ENCODE assay signal across 41 cellular contexts in the genomic region with DNA sequence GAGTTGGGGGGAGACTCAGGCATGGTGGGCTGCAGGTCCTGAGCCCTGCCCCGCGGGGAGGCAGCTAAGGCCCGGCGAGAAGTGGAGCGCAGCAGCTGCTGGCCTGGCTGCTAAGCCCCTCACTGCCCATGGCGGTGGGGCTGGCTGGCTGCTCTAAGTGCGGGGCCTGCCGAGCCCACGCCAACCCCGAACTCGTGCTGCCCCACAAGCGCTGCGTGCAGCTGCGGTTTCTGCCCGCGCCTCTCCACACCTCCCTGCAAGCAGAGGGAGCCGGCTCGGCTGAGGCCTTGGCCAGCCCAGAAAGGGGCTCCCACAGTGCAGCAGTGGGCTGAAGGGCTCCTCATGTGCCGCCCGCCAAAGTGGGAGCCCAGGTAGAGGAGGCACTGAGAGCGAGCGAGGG. TPM values are rescaled to one million over a fixed set of nuclear protein-coding genes. Genes with fewer than 3 reads are reported as not detected.
"Had no signal": no experiment of that assay in that cellular context is flagged by ENCODE, and none has a peak within 500 bp of the region (broad histone marks: within the 10 kb centered on the region; RNA-seq: fewer than 3 reads in every experiment).

No MANE protein-coding gene starts in this region.

- H3K4me1 ChIP-seq: adrenal gland, ascending aorta, body of pancreas, breast epithelium had no signal

- H3K9me3 ChIP-seq: adrenal gland, ascending aorta, body of pancreas had no signal

- H3K27ac Mint-ChIP-seq: activated naive CD4-positive, alpha-beta T cell treated with anti-CD3 and anti-CD28 coated beads for 36 hours; activated naive CD4-positive, alpha-beta T cell treated with anti-CD3 and anti-CD28 coated beads, Interleukin-2, amount 10 ng/mL, durations not matched to agents 7 days and 5 days; activated naive CD4-positive, alpha-beta T cell treated with anti-CD3 and anti-CD28 coated beads, Interleukin-2, amount 50 U/mL, for 24 hours; activated naive CD4-positive, alpha-beta T cell treated with anti-CD3 and anti-CD28 coated beads, Interleukin-2, amount 50 U/mL, for 72 hours; activated naive CD8-positive, alpha-beta T cell; activated naive CD8-positive, alpha-beta T cell treated with anti-CD3 and anti-CD28 coated beads for 36 hours; activated naive CD8-positive, alpha-beta T cell treated with anti-CD3 and anti-CD28 coated beads, Interleukin-2, amount 10 ng/mL, durations not matched to agents 7 days and 5 days; activated naive CD8-positive, alpha-beta T cell treated with anti-CD3 and anti-CD28 coated beads, Interleukin-2, amount 50 U/mL, for 24 hours; activated T-cell treated with anti-CD3 and anti-CD28 coated beads, Interleukin-2, amount 50 U/mL, for 24 hours; activated T-cell treated with anti-CD3 and anti-CD28 coated beads, Interleukin-2, amount 50 U/mL, for 72 hours; activated T-helper 1 cell treated with anti-CD3 and anti-CD28 coated beads, Interleukin-12 subunit alpha, Interleukin-12 subunit beta, Interleukin-2, Interleukin-4 antibody, amounts not matched to agents 30 ng/mL and 10 ng/mL and 1 ng/mL, durations not matched to agents 14 hours and 24 hours and 36 hours; activated T-helper 17 cell treated with anti-CD3 and anti-CD28 coated beads, Interleukin-2, amount 50 U/mL, for 72 hours; activated T-helper 2 cell treated with anti-CD3 and anti-CD28 coated beads, Interferon-gamma antibody, Interleukin-2, Interleukin-4, amounts not matched to agents 10 μg/mL and 5 μg/mL and 100 μg/mL, durations not matched to agents 14 hours and 24 hours and 36 hours; brain had no signal

- H3K4me3 ChIP-seq: adrenal gland, ascending aorta, body of pancreas, breast epithelium, cardiac muscle cell had no signal

- H3K27me3 ChIP-seq: adrenal gland, ascending aorta, body of pancreas, brain microvascular endothelial cell, breast epithelium, cardiac muscle cell had no signal

- ATAC-seq: activated naive CD4-positive, alpha-beta T cell treated with anti-CD3 and anti-CD28 coated beads, Interleukin-2, amount 50 U/mL, for 72 hours; activated naive CD8-positive, alpha-beta T cell treated with anti-CD3 and anti-CD28 coated beads, Interleukin-2, amount 50 U/mL, for 24 hours; activated T-cell treated with anti-CD3 and anti-CD28 coated beads, Interleukin-2, amount 50 U/mL, for 4 hours; activated T-cell treated with anti-CD3 and anti-CD28 coated beads, Interleukin-2, amount 50 U/mL, for 72 hours; activated T-helper 17 cell treated with anti-CD3 and anti-CD28 coated beads, Interleukin-2, amount 50 U/mL, for 72 hours; body of pancreas had no signal

- H3K36me3 Mint-ChIP-seq: activated naive CD4-positive, alpha-beta T cell treated with anti-CD3 and anti-CD28 coated beads, Interleukin-2, amount 10 ng/mL, durations not matched to agents 7 days and 5 days; activated naive CD4-positive, alpha-beta T cell treated with anti-CD3 and anti-CD28 coated beads, Interleukin-2, amount 50 U/mL, for 24 hours; activated naive CD8-positive, alpha-beta T cell; activated naive CD8-positive, alpha-beta T cell treated with anti-CD3 and anti-CD28 coated beads for 36 hours; activated naive CD8-positive, alpha-beta T cell treated with anti-CD3 and anti-CD28 coated beads, Interleukin-2, amount 10 ng/mL, durations not matched to agents 7 days and 5 days; brain had no signal

- H3K4me1 Mint-ChIP-seq: activated naive CD4-positive, alpha-beta T cell treated with anti-CD3 and anti-CD28 coated beads, Interleukin-2, amount 10 ng/mL, durations not matched to agents 7 days and 5 days; activated naive CD4-positive, alpha-beta T cell treated with anti-CD3 and anti-CD28 coated beads, Interleukin-2, amount 50 U/mL, for 24 hours; activated naive CD8-positive, alpha-beta T cell treated with anti-CD3 and anti-CD28 coated beads for 36 hours; activated naive CD8-positive, alpha-beta T cell treated with anti-CD3 and anti-CD28 coated beads, Interleukin-2, amount 10 ng/mL, durations not matched to agents 7 days and 5 days; activated naive CD8-positive, alpha-beta T cell treated with anti-CD3 and anti-CD28 coated beads, Interleukin-2, amount 50 U/mL, for 24 hours; activated T-helper 17 cell treated with anti-CD3 and anti-CD28 coated beads, Interleukin-2, amount 50 U/mL, for 72 hours; central memory CD8-positive, alpha-beta T cell had no signal

- DNase-seq: activated effector memory CD4-positive, alpha-beta T cell treated with anti-CD3 and anti-CD28 coated beads, Interleukin-2, amount 50 U/mL, for 16 hours; activated effector memory CD4-positive, alpha-beta T cell treated with Interleukin-2 at 50 U/mL for 16 hours; activated gamma-delta T cell; activated gamma-delta T cell treated with Interleukin-2 at 50 U/mL for 16 hours; activated naive CD4-positive, alpha-beta T cell; activated naive CD4-positive, alpha-beta T cell treated with anti-CD3 and anti-CD28 coated beads for 36 hours; activated naive CD4-positive, alpha-beta T cell treated with anti-CD3 and anti-CD28 coated beads, Interleukin-2, amount 10 ng/mL, durations not matched to agents 7 days and 5 days; activated naive CD4-positive, alpha-beta T cell treated with anti-CD3 and anti-CD28 coated beads, Interleukin-2, amount 50 U/mL, for 16 hours; activated naive CD4-positive, alpha-beta T cell treated with Interleukin-2 at 50 U/mL for 16 hours; activated naive CD8-positive, alpha-beta T cell treated with anti-CD3 and anti-CD28 coated beads for 36 hours; activated naive CD8-positive, alpha-beta T cell treated with anti-CD3 and anti-CD28 coated beads, Interleukin-2, amount 10 ng/mL, durations not matched to agents 7 days and 5 days; activated naive CD8-positive, alpha-beta T cell treated with anti-CD3 and anti-CD28 coated beads, Interleukin-2, amount 50 U/mL, for 24 hours; activated T-cell treated with anti-CD3 and anti-CD28 coated beads for 4 hours; activated T-cell treated with anti-CD3 and anti-CD28 coated beads, Interleukin-2, amount 50 U/mL, for 1 hour; activated T-cell treated with anti-CD3 and anti-CD28 coated beads, Interleukin-2, amount 50 U/mL, for 24 hours; activated T-cell treated with anti-CD3 and anti-CD28 coated beads, Interleukin-2, amount 50 U/mL, for 4 hours; activated T-cell treated with anti-CD3 and anti-CD28 coated beads, Interleukin-2, amount 50 U/mL, for 48 hours; activated T-cell treated with anti-CD3 and anti-CD28 coated beads, Interleukin-2, amount 50 U/mL, for 72 hours; adrenal gland; amniotic stem cell; amygdala; anterior cingulate cortex; aorta; body of pancreas; brain microvascular endothelial cell; caudate nucleus; central memory CD4-positive, alpha-beta T cell; cerebellar nuclear complex had no signal

- H3K27ac ChIP-seq: adrenal gland, ascending aorta, body of pancreas, brain microvascular endothelial cell, breast epithelium, cardiac muscle cell had no signal

- H3K27me3 Mint-ChIP-seq: activated naive CD4-positive, alpha-beta T cell treated with anti-CD3 and anti-CD28 coated beads, Interleukin-2, amount 10 ng/mL, durations not matched to agents 7 days and 5 days; activated naive CD4-positive, alpha-beta T cell treated with anti-CD3 and anti-CD28 coated beads, Interleukin-2, amount 50 U/mL, for 24 hours; activated naive CD8-positive, alpha-beta T cell; activated naive CD8-positive, alpha-beta T cell treated with anti-CD3 and anti-CD28 coated beads for 36 hours; activated naive CD8-positive, alpha-beta T cell treated with anti-CD3 and anti-CD28 coated beads, Interleukin-2, amount 10 ng/mL, durations not matched to agents 7 days and 5 days; activated naive CD8-positive, alpha-beta T cell treated with anti-CD3 and anti-CD28 coated beads, Interleukin-2, amount 50 U/mL, for 24 hours; activated T-cell treated with anti-CD3 and anti-CD28 coated beads, Interleukin-2, amount 50 U/mL, for 24 hours; activated T-helper 17 cell treated with anti-CD3 and anti-CD28 coated beads, Interleukin-2, amount 50 U/mL, for 72 hours; brain; central memory CD8-positive, alpha-beta T cell had no signal

- H3K4me3 Mint-ChIP-seq: activated naive CD4-positive, alpha-beta T cell treated with anti-CD3 and anti-CD28 coated beads for 36 hours; activated naive CD4-positive, alpha-beta T cell treated with anti-CD3 and anti-CD28 coated beads, Interleukin-2, amount 10 ng/mL, durations not matched to agents 7 days and 5 days; activated naive CD4-positive, alpha-beta T cell treated with anti-CD3 and anti-CD28 coated beads, Interleukin-2, amount 50 U/mL, for 24 hours; activated naive CD8-positive, alpha-beta T cell; activated naive CD8-positive, alpha-beta T cell treated with anti-CD3 and anti-CD28 coated beads for 36 hours; activated naive CD8-positive, alpha-beta T cell treated with anti-CD3 and anti-CD28 coated beads, Interleukin-2, amount 10 ng/mL, durations not matched to agents 7 days and 5 days; activated naive CD8-positive, alpha-beta T cell treated with anti-CD3 and anti-CD28 coated beads, Interleukin-2, amount 50 U/mL, for 24 hours; activated T-cell treated with anti-CD3 and anti-CD28 coated beads, Interleukin-2, amount 50 U/mL, for 24 hours; activated T-cell treated with anti-CD3 and anti-CD28 coated beads, Interleukin-2, amount 50 U/mL, for 4 hours; activated T-cell treated with anti-CD3 and anti-CD28 coated beads, Interleukin-2, amount 50 U/mL, for 72 hours; activated T-helper 1 cell treated with anti-CD3 and anti-CD28 coated beads, Interleukin-12 subunit alpha, Interleukin-12 subunit beta, Interleukin-2, Interleukin-4 antibody, amounts not matched to agents 30 ng/mL and 10 ng/mL and 1 ng/mL, durations not matched to agents 14 hours and 24 hours and 36 hours; activated T-helper 17 cell treated with anti-CD3 and anti-CD28 coated beads, Interleukin-2, amount 50 U/mL, for 72 hours; brain; central memory CD8-positive, alpha-beta T cell had no signal

- H3K36me3 ChIP-seq: adrenal gland, ascending aorta, brain microvascular endothelial cell, breast epithelium, cardiac muscle cell had no signal

- FAIRE-seq: astrocyte, bronchial epithelial cell had no signal

- H3K9me3 Mint-ChIP-seq: activated naive CD8-positive, alpha-beta T cell treated with anti-CD3 and anti-CD28 coated beads for 36 hours had no signal

RNA-seq across cellular contexts. Expression of gene TENM2, which starts 42.5 kb away (rescaled TPM):
- total RNA-seq: activated naive CD4-positive, alpha-beta T cell treated with anti-CD3 and anti-CD28 coated beads for 36 hours; activated naive CD8-positive, alpha-beta T cell treated with anti-CD3 and anti-CD28 coated beads, Interleukin-2, amount 10 ng/mL, durations not matched to agents 7 days and 5 days; activated T-helper 1 cell treated with anti-CD3 and anti-CD28 coated beads, Interleukin-12 subunit alpha, Interleukin-12 subunit beta, Interleukin-2, Interleukin-4 antibody, amounts not matched to agents 30 ng/mL and 10 ng/mL and 1 ng/mL, durations not matched to agents 14 hours and 24 hours and 36 hours; activated T-helper 2 cell treated with anti-CD3 and anti-CD28 coated beads, Interferon-gamma antibody, Interleukin-2, Interleukin-4, amounts not matched to agents 10 μg/mL and 5 μg/mL and 100 μg/mL, durations not matched to agents 14 hours and 24 hours and 36 hours had no signal
